ENCODE assay signal across 8 cellular contexts in the genomic region with DNA sequence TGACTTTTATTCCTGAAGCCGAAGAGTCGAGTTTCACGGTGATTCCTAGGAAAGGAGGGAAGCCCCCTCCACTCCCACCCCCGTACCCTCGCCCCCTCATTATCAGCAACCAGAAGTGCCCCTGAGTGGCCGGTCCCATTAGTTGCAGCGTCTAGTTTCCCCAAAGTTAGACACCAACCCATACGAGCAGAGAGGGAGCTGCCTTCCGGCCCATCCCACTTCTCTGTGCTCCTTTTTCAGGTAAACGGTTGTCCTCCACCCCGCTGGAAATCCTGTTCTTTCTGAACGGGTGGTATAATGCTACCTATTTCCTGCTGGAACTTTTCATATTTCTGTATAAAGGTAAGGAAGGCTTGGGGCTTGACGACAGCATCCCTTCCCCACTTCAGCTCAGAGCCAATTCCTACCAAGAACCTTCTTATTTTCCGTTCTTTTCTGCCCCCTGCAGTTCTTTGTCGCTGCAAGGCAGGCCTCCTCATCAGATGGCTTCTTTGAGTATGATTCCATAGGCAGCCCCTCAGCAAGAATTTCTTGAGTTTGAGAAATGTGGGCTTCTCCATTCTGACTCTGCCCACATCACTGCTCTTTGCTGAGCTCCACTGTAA. TPM values are rescaled to one million over a fixed set of nuclear protein-coding genes. Genes with fewer than 3 reads are reported as not detected.
DNase-seq lines count a peak whose midpoint lies in the region; ATAC-seq, FAIRE-seq and TF ChIP-seq lines count a peak whose summit lies in the region.

No MANE protein-coding gene starts in this region.

- H3K27ac ChIP-seq in ascending aorta (peak overlapping the region; percentile 76 to 86), small intestine (ENCODE audit: low read depth in 1 of 2, low read length in 1 of 2) (peak overlapping the region in 1 of 2 donors; percentile 71)

- peak; percentile 28 for TF ChIP-seq CTCF in NB4 (IDR thresholded peaks at IDR 0.05; ENCODE audit: low read depth, low read length)
- peak in 1 of 3 experiments; percentile 8 for TF ChIP-seq CTCF in ascending aorta (IDR thresholded peaks at IDR 0.05)

- intact Hi-C loops in ascending aorta (cut with DNase I): no loop called here

- H3K36me3 ChIP-seq in ascending aorta (peaks cover 11 to 18% of the 10 kb centered on the region in 2 donors), small intestine (ENCODE audit: control insufficient read depth in 2 of 2, insufficient read depth in 2 of 2, low read length in 2 of 2) (peaks cover 0 to 5% of the 10 kb centered on the region in 2 donors)

- WGBS in small intestine, 3 donors: 2 to 6% (median 3%) methylated on average over 15 of the region's 15 CpGs

- no peak for FAIRE-seq in small intestine (lab: Jason Lieb, UNC)

- H3K4me3 ChIP-seq in NB4 (ENCODE audit: low read depth, low read length) (peak overlapping the region; percentile 91), ascending aorta (peak overlapping the region; percentile 83), iPS-18c (ENCODE audit: insufficient read depth, low read depth, low read length) (peak overlapping the region; percentile 81), small intestine (ENCODE audit: low read depth in 1 of 2, low read length in 2 of 2) (peak overlapping the region; percentile 52 to 65)

- no peaks in the 10 kb centered on the region for H3K27me3 ChIP-seq in ascending aorta
- H3K27me3 ChIP-seq in small intestine (ENCODE audit: control insufficient read depth in 2 of 2, insufficient read depth in 2 of 2, low read length in 2 of 2): no peaks in the 10 kb centered on the region

- peak; percentile 6 for DNase-seq in activated gamma-delta T cell treated with Interleukin-2 at 50 U/mL for 16 hours
- no peak for DNase-seq in activated gamma-delta T cell (lab: John Stamatoyannopoulos, UW)
- DNase-seq in NB4 (ENCODE audit: low read depth): peak; percentile 69
- DNase-seq in ascending aorta (ENCODE audit: low spot score in 2 of 2): no peak
- peak; percentile 20 for DNase-seq in small intestine
- DNase-seq in NCI-H226: no peak

- no peak for ATAC-seq in GM21529 (IDR thresholded peaks at IDR 0.05; ENCODE audit: unreplicated experiment)

- no peak for TF ChIP-seq POLR2A in NB4 (IDR thresholded peaks at IDR 0.05; ENCODE audit: extremely low read depth, insufficient read length)

- H3K4me1 ChIP-seq in ascending aorta (peaks cover 0 to 16% of the 10 kb centered on the region in 2 donors), small intestine (ENCODE audit: control insufficient read depth in 2 of 2, insufficient read depth in 1 of 2, low read depth in 1 of 2, low read length in 1 of 2) (peaks cover 0 to 3% of the 10 kb centered on the region in 2 donors)

- H3K9me3 ChIP-seq in ascending aorta: no peaks in the 10 kb centered on the region
- no peaks in the 10 kb centered on the region for H3K9me3 ChIP-seq in iPS-18c (ENCODE audit: control insufficient read depth, insufficient read depth, low read length)
- H3K9me3 ChIP-seq in small intestine (ENCODE audit: control insufficient read depth, low read depth): no peaks in the 10 kb centered on the region

RNA-seq across cellular contexts. Expression of gene TMEM216, which starts 0.7 kb away (rescaled TPM):
- 64.9 TPM for total RNA-seq in ascending aorta
- 10 to 100 TPM; 10.1 to 15.9 (median 11.1) TPM for polyA plus RNA-seq in small intestine

RNA-seq across cellular contexts. Expression of gene TMEM138, which starts 30.9 kb away (rescaled TPM):
- total RNA-seq in ascending aorta: 44.9 TPM
- polyA plus RNA-seq in small intestine: 10 to 100 TPM; 24.9 to 48.3 (median 41.6) TPM

RNA-seq across cellular contexts. Expression of gene CYB561A3, which starts 31.4 kb away (rescaled TPM):
- 215 TPM for total RNA-seq in ascending aorta
- polyA plus RNA-seq in small intestine: 10 to 100 TPM; 30.8 to 48.4 (median 32.4) TPM

RNA-seq across cellular contexts. Expression of gene CPSF7, which starts 36.7 kb away (rescaled TPM):
- 22.9 TPM for total RNA-seq in ascending aorta
- 10 to 100 TPM; 30.3 to 56.4 (median 39.1) TPM for polyA plus RNA-seq in small intestine

RNA-seq across cellular contexts. Expression of gene SDHAF2, which starts 36.8 kb away (rescaled TPM):
- total RNA-seq in ascending aorta: 13.6 TPM
- polyA plus RNA-seq in small intestine: 10 to 100 TPM; 43.9 to 63.0 (median 59.5) TPM

Comparison
In these comparisons a context has a peak if more than half of its experiments do, and no peak if none do; other contexts are left out.
1. DNase-seq: peak in activated gamma-delta T cell treated with Interleukin-2 at 50 U/mL for 16 hours (single experiment), NB4 (single experiment) and small intestine (single experiment); none in activated gamma-delta T cell (single experiment), ascending aorta (0 of 2) and NCI-H226 (single experiment).
2. Peak in every context shown above with its lines, with median percentiles within 50 percentile points of each other: H3K4me3 ChIP-seq.